22 cellular contexts compared by ENCODE assay signal in the genomic region with DNA sequence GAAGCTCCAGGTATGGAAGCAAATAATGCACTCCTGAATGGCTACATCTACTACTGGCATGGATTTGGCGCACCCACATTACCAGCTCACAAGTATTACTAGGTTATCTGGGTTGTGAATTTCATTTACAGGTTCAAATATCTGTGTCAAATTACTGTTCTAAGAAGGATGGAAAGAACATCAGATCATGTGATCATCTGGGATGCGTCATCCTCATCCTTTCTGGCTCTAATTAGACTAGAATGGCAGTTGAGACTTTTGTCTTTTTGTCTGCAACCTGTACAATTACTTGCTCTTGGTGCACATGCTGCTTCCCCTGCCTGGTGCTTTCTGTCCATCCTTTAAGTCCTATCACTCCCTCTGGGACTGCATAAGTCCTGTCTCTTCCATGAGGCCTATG.
A peak's percentile ranks its signal among the peaks of the same experiment; 100 is the strongest.
DNase-seq lines count a peak whose midpoint lies in the region; ATAC-seq, FAIRE-seq and TF ChIP-seq lines count a peak whose summit lies in the region.
"Had no signal": no experiment of that assay in that cellular context is flagged by ENCODE, and none has a peak within 500 bp of the region (broad histone marks: within the 10 kb centered on the region; RNA-seq: fewer than 3 reads in every experiment).

No MANE protein-coding gene starts in this region.

- in situ Hi-C loops in K562 (cut with MboI): no loop called here

- H3K36me3 Mint-ChIP-seq in progenitor cell of endocrine pancreas (ENCODE audit: insufficient read depth): peaks cover 19% of the 10 kb centered on the region
- peaks cover 58% of the 10 kb centered on the region for H3K36me3 Mint-ChIP-seq in CD8-positive, alpha-beta T cell

- no peak overlapping the region for H3K9ac ChIP-seq in K562 (ENCODE audit: insufficient read depth in 1 of 2, low read depth in 2 of 2, low read length in 2 of 2)
- H3K9ac ChIP-seq: BLaER1, SK-N-SH had no signal

- intact Hi-C loops in K562 (cut with micrococcal nuclease): no loop called here
- intact Hi-C loops in CD8-positive, alpha-beta T cell (cut with DNase I, micrococcal nuclease): loop anchor here in 1 of 2 experiments (5.0 kb wide), 1 partner anchor 92 kb away; no protein-coding TSS in a partner anchor

- no peak for TF ChIP-seq RAD21 in K562 (CRISPR knock-in tag; conservative IDR thresholded peaks at IDR 0.05 in 1 of 2, IDR thresholded peaks at IDR 0.05 in 1 of 2)

- peak overlapping the region; percentile 62 for H3K27ac Mint-ChIP-seq in progenitor cell of endocrine pancreas
- H3K27ac Mint-ChIP-seq in CD8-positive, alpha-beta T cell: no peak overlapping the region

- no peaks in the 10 kb centered on the region for H3K9me3 ChIP-seq in K562 (replicated peaks; ENCODE audit: control insufficient read depth, insufficient read depth, low read depth, low read length)
- no peaks in the 10 kb centered on the region for H3K9me3 ChIP-seq in CD8-positive, alpha-beta T cell (ENCODE audit: low read length)
- H3K9me3 ChIP-seq: SK-N-SH had no signal

- H3K4me2 ChIP-seq in K562 (ENCODE audit: insufficient read depth, low read length): no peak overlapping the region
- H3K4me2 ChIP-seq: BLaER1, PC-9, SK-N-SH had no signal

- DNase-seq in AG08395 (ENCODE audit: low spot score): peak; percentile 42
- peak; percentile 24 for DNase-seq in EH (ENCODE audit: low read depth)
- no peak for DNase-seq in K562 (ENCODE audit: extremely low read depth in 1 of 4, low spot score in 3 of 4)
- no peak for DNase-seq in progenitor cell of endocrine pancreas (ENCODE audit: low spot score, unreplicated experiment)
- no peak for DNase-seq in NCI-H1436 (lab: John Stamatoyannopoulos, UW)
- DNase-seq in CD8-positive, alpha-beta T cell: no peak
- DNase-seq in NCI-H1436 treated with DMSO at 0.1 percent for 48 hours (lab: John Stamatoyannopoulos, UW): no peak
- DNase-seq: Calu3; CD8-positive, alpha-beta memory T cell; DMS153; Karpas-422; NCI-H187; NCI-H2227 treated with DMSO at 0.1 percent for 48 hours; NCI-H510A; PC-9; SHP77 treated with DMSO at 0.1 percent for 48 hours; SK-N-SH had no signal

- no peak overlapping the region for H3K4me3 Mint-ChIP-seq in progenitor cell of endocrine pancreas (ENCODE audit: low read depth)
- H3K4me3 Mint-ChIP-seq in CD8-positive, alpha-beta T cell: no peak overlapping the region
- H3K4me3 Mint-ChIP-seq: CD8-positive, alpha-beta memory T cell; IgD-negative memory B cell had no signal

- 97% methylated on average over 2 of the region's 2 CpGs for WGBS in K562 (ENCODE audit: insufficient coverage, low coverage, missing lambda C conversion rate)

- BruUV-seq in K562 (replicated peaks; lab: Mats Ljungman, UMichigan): no TSS peak

- POLR2A ChIA-PET in K562 (lab: Yijun Ruan, JAX): no interaction called here
- POLR2A ChIA-PET in CD8-positive, alpha-beta T cell (lab: Charles Lee): no interaction called here

- peak; percentile 55 for FAIRE-seq in K562 (lab: Jason Lieb, UNC)
- FAIRE-seq: A204.1, G401.6 had no signal

- TF ChIP-seq POLR2A in K562 (conservative IDR thresholded peaks at IDR 0.05): no peak

- no peak for TF ChIP-seq EP300 in K562 (IDR thresholded peaks at IDR 0.05; ENCODE audit: low read length)

- H3K9me3 Mint-ChIP-seq in progenitor cell of endocrine pancreas (ENCODE audit: low read depth): no peaks in the 10 kb centered on the region
- no peaks in the 10 kb centered on the region for H3K9me3 Mint-ChIP-seq in CD8-positive, alpha-beta T cell
- H3K9me3 Mint-ChIP-seq: CD8-positive, alpha-beta memory T cell; IgD-negative memory B cell had no signal

- no peaks in the 10 kb centered on the region for H3K4me1 Mint-ChIP-seq in progenitor cell of endocrine pancreas (ENCODE audit: low read depth)
- H3K4me1 Mint-ChIP-seq in CD8-positive, alpha-beta T cell (ENCODE audit: low read depth): peaks cover 20% of the 10 kb centered on the region

- no peak overlapping the region for H3K4me3 ChIP-seq in K562
- no peak overlapping the region for H3K4me3 ChIP-seq in CD8-positive, alpha-beta T cell (ENCODE audit: low read depth, low read length)
- H3K4me3 ChIP-seq: BLaER1, PC-9 had no signal

- no peaks in the 10 kb centered on the region for H3K27me3 ChIP-seq in K562 (ENCODE audit: control insufficient read depth in 2 of 2, insufficient read depth in 2 of 2, low read length in 2 of 2)
- no peaks in the 10 kb centered on the region for H3K27me3 ChIP-seq in CD8-positive, alpha-beta T cell (ENCODE audit: insufficient read depth, low read length)
- H3K27me3 ChIP-seq: BLaER1 had no signal

- no peaks in the 10 kb centered on the region for H3K9me1 ChIP-seq in K562 (ENCODE audit: control insufficient read depth, insufficient read depth, low read length)

- no peaks in the 10 kb centered on the region for H4K20me1 ChIP-seq in K562 (replicated peaks; ENCODE audit: control insufficient read depth, insufficient read depth, low read length)

- no peak overlapping the region for H3K27ac ChIP-seq in K562 (ENCODE audit: extremely low read depth, low read depth, low read length)
- no peak overlapping the region for H3K27ac ChIP-seq in CD8-positive, alpha-beta T cell (ENCODE audit: low read depth, low read length)
- H3K27ac ChIP-seq: BLaER1, PC-9, RWPE1 had no signal

- H3K4me1 ChIP-seq in K562 (replicated peaks in 1 of 2; ENCODE audit: control insufficient read depth in 2 of 2, insufficient read depth in 2 of 2, low read length in 2 of 2): no peaks in the 10 kb centered on the region
- H3K4me1 ChIP-seq in CD8-positive, alpha-beta T cell (ENCODE audit: insufficient read depth, low read length): no peaks in the 10 kb centered on the region
- H3K4me1 ChIP-seq: BLaER1 had no signal

- no peak overlapping the region for H2AFZ ChIP-seq in K562 (ENCODE audit: low read depth, low read length)
- H2AFZ ChIP-seq: PC-9 had no signal

- H3K27me3 Mint-ChIP-seq in progenitor cell of endocrine pancreas: no peaks in the 10 kb centered on the region
- no peaks in the 10 kb centered on the region for H3K27me3 Mint-ChIP-seq in CD8-positive, alpha-beta T cell (ENCODE audit: low read depth)
- H3K27me3 Mint-ChIP-seq: CD8-positive, alpha-beta memory T cell; IgD-negative memory B cell had no signal

- TF ChIP-seq CTCF in K562 (IDR thresholded peaks at IDR 0.05 in 2 of 3, conservative IDR thresholded peaks at IDR 0.05 in 1 of 3; ENCODE audit: insufficient read depth in 2 of 3, low read depth in 1 of 3, low read length in 3 of 3) (no peak), progenitor cell of endocrine pancreas (IDR thresholded peaks at IDR 0.05; ENCODE audit: unreplicated experiment) (no peak)
- TF ChIP-seq CTCF in CD8-positive, alpha-beta T cell (IDR thresholded peaks at IDR 0.05): no peak

- ATAC-seq in K562: no peak
- no peak for ATAC-seq in CD8-positive, alpha-beta T cell

- 0 out of 3 replicates have a peak, but pooled peaks cover 3% of the 10 kb centered on the region for H3K79me2 ChIP-seq in K562 (ENCODE audit: control insufficient read depth, insufficient read depth, low read length)

- CTCF ChIA-PET in K562 (lab: Yijun Ruan, JAX; ENCODE audit: low intra/inter-chr PET ratio): no interaction called here
- CTCF ChIA-PET in CD8-positive, alpha-beta T cell (lab: Charles Lee): no interaction called here

- peaks cover 54% of the 10 kb centered on the region; the same call in 2 of the 3 replicates for H3K36me3 ChIP-seq in K562 (ENCODE audit: control insufficient read depth, insufficient read depth, low read length)
- H3K36me3 ChIP-seq in CD8-positive, alpha-beta T cell (ENCODE audit: insufficient read depth, low read length): peaks cover 15% of the 10 kb centered on the region

TF ChIP-seq in K562, 482 proteins besides CTCF, POLR2A, EP300 and RAD21:
- TF ChIP-seq DACH1 (IDR thresholded peaks at IDR 0.05; ENCODE audit: partially characterized antibody) (no peak), ELF4 (CRISPR knock-in tag; IDR thresholded peaks at IDR 0.05) (no peak), KLF13 (tag; IDR thresholded peaks at IDR 0.05; ENCODE audit: borderline replicate concordance, low read depth) (no peak), ZBTB9 (CRISPR knock-in tag; IDR thresholded peaks at IDR 0.05) (no peak), TARDBP (IDR thresholded peaks at IDR 0.05) (no peak)
- TF ChIP-seq, protein P1, sequence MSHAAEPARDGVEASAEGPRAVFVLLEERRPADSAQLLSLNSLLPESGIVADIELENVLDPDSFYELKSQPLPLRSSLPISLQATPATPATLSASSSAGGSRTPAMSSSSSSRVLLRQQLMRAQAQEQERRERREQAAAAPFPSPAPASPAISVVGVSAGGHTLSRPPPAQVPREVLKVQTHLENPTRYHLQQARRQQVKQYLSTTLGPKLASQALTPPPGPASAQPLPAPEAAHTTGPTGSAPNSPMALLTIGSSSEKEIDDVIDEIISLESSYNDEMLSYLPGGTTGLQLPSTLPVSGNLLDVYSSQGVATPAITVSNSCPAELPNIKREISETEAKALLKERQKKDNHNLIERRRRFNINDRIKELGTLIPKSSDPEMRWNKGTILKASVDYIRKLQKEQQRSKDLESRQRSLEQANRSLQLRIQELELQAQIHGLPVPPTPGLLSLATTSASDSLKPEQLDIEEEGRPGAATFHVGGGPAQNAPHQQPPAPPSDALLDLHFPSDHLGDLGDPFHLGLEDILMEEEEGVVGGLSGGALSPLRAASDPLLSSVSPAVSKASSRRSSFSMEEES (CRISPR knock-in tag; IDR thresholded peaks at IDR 0.05): peak; percentile 52

Comparison
In these comparisons a context has a peak if more than half of its experiments do, and no peak if none do; other contexts are left out.
1. DNase-seq: peak in AG08395 (single experiment) and EH (single experiment); none in K562 (0 of 4), progenitor cell of endocrine pancreas (single experiment), NCI-H1436 (single experiment), CD8-positive, alpha-beta T cell (0 of 7) and NCI-H1436 treated with DMSO at 0.1 percent for 48 hours (single experiment).